Comparison of ENCODE assay signal across 1 cellular context in genomic region chr17:1111599-1112443, GRCh38.
TF ChIP-seq lines count a peak whose summit lies in the region.

No MANE protein-coding gene starts in this region.

TF ChIP-seq in H1, 55 proteins besides CTCF, POLR2A, EP300 and RAD21 (continued from another document):
- no peak for TF ChIP-seq CHD7 (IDR thresholded peaks at IDR 0.05; ENCODE audit: insufficient replicate concordance, low read length)
- TF ChIP-seq BRCA1 (IDR thresholded peaks at IDR 0.05; ENCODE audit: low read depth, low read length), result no peak
- TF ChIP-seq PHF8 (conservative IDR thresholded peaks at IDR 0.05; ENCODE audit: low read depth, low read length), result no peak
- TF ChIP-seq CHD2 (IDR thresholded peaks at IDR 0.05; ENCODE audit: low read length), result no peak
- TF ChIP-seq EZH2 (IDR thresholded peaks at IDR 0.05; ENCODE audit: low read depth, low read length, severe bottlenecking), result no peak
- TF ChIP-seq NANOG (IDR thresholded peaks at IDR 0.05; ENCODE audit: insufficient read depth, low read depth, low read length, poor library complexity, severe bottlenecking), result no peak
- TF ChIP-seq GTF2F1 (IDR thresholded peaks at IDR 0.05; ENCODE audit: borderline replicate concordance, low read depth, low read length), result no peak
- TF ChIP-seq SAP30 (IDR thresholded peaks at IDR 0.05; ENCODE audit: insufficient read depth, insufficient replicate concordance, low read length), result no peak
- TF ChIP-seq GABPA (IDR thresholded peaks at IDR 0.05; ENCODE audit: borderline replicate concordance, insufficient read depth, low read length), result no peak
- no peak for TF ChIP-seq RFX5 (IDR thresholded peaks at IDR 0.05; ENCODE audit: borderline replicate concordance, low read depth, low read length)
- TF ChIP-seq RNF2 (IDR thresholded peaks at IDR 0.05; ENCODE audit: borderline replicate concordance, low read depth, low read length, missing control alignments, poor library complexity, severe bottlenecking), result no peak
- no peak for TF ChIP-seq SUZ12 (IDR thresholded peaks at IDR 0.05; ENCODE audit: low read length)
- TF ChIP-seq EGR1 (IDR thresholded peaks at IDR 0.05; ENCODE audit: borderline replicate concordance, low read depth, low read length), result no peak
- no peak for TF ChIP-seq E2F6 (IDR thresholded peaks at IDR 0.05)
- no peak for TF ChIP-seq TEAD4 (IDR thresholded peaks at IDR 0.05; ENCODE audit: low read depth, low read length)
- TF ChIP-seq JUND (IDR thresholded peaks at IDR 0.05; ENCODE audit: low read length), result no peak
- no peak for TF ChIP-seq CHD1 (IDR thresholded peaks at IDR 0.05; ENCODE audit: low read depth, low read length)
